Comparison of ENCODE assay signal across 12 cellular contexts in the genomic region with DNA sequence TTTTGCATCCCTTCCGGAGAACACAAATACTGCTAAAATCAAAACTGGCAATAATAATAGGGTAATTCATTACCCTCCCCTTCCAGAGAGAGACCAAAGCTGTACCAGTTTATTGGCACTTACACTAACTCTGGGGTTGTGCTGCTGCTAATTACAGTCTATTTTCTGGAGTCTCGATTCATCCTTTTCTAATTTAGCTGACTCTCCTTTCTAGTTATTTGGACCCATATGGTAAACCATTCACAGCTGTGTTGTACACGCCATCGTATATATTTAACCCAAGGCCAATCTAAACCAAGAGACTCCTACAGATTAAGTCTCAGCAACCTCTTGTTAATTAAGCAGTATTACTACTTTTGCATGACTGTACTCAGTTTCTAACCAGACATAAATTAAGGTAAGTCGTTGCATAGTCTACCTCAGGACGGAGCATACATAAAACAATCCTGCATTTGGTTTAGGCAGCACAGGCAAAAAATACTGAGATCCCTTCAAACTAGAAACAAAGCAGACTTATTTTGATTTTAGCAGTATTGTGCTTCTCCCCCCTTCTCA. TPM values are rescaled to one million over a fixed set of nuclear protein-coding genes. Genes with fewer than 3 reads are reported as not detected.
DNase-seq lines count a peak whose midpoint lies in the region; ATAC-seq, FAIRE-seq and TF ChIP-seq lines count a peak whose summit lies in the region.
"Had no signal": no experiment of that assay in that cellular context is flagged by ENCODE, and none has a peak within 500 bp of the region (broad histone marks: within the 10 kb centered on the region; RNA-seq: fewer than 3 reads in every experiment).

No MANE protein-coding gene starts in this region.

- H3K9me3 Mint-ChIP-seq in endodermal cell, result no peaks in the 10 kb centered on the region
- H3K9me3 Mint-ChIP-seq: naive thymus-derived CD8-positive, alpha-beta T cell had no signal

- H3K27ac Mint-ChIP-seq in endodermal cell, result peak overlapping the region; percentile 15
- H3K27ac Mint-ChIP-seq: naive thymus-derived CD8-positive, alpha-beta T cell had no signal

- H3K36me3 Mint-ChIP-seq in endodermal cell (ENCODE audit: low read depth), result peaks cover 67% of the 10 kb centered on the region

- DNase-seq in A673 (ENCODE audit: low spot score) (no peak), NCI-H1694 treated with DMSO at 0.1 percent for 48 hours (lab: John Stamatoyannopoulos, UW) (peak; percentile 63), endodermal cell (peak; percentile 4), pancreas (no peak), HCEC 1CT (no peak), KBM-7 (no peak), H7 (no peak)
- no peak for DNase-seq in activated CD4-positive, alpha-beta T cell treated with anti-CD3 and anti-CD28 coated beads for 4 hours
- DNase-seq: activated CD8-positive, alpha-beta memory T cell treated with anti-CD3 and anti-CD28 coated beads, Interleukin-2, amount 50 U/mL, for 4 hours; naive thymus-derived CD8-positive, alpha-beta T cell; NCI-H526 had no signal

- FAIRE-seq in pancreas (lab: Jason Lieb, UNC), result no peak

- BruUV-seq in A673 (replicated peaks; lab: Mats Ljungman, UMichigan), result no TSS peak

- peaks cover 46% of the 10 kb centered on the region for H3K4me1 Mint-ChIP-seq in endodermal cell
- H3K4me1 Mint-ChIP-seq: naive thymus-derived CD8-positive, alpha-beta T cell had no signal

- no peak for TF ChIP-seq CTCF in A673 (conservative IDR thresholded peaks at IDR 0.05; ENCODE audit: low read depth, low read length)
- TF ChIP-seq CTCF in endodermal cell (conservative IDR thresholded peaks at IDR 0.05), result no peak
- TF ChIP-seq CTCF in pancreas (IDR thresholded peaks at IDR 0.05), result no peak

- intact Hi-C loops in A673 (cut with micrococcal nuclease; ENCODE audit: unreplicated experiment), result no loop called here
- intact Hi-C loops in pancreas (cut with DNase I), result no loop called here

- H3K4me3 ChIP-seq in A673 (ENCODE audit: low read depth, low read length, poor library complexity, severe bottlenecking) (no peak overlapping the region), endodermal cell (ENCODE audit: low read length) (peak overlapping the region; percentile 19), pancreas (no peak overlapping the region), H7 (ENCODE audit: insufficient read depth, low read depth, low read length) (no peak overlapping the region)
- H3K4me3 ChIP-seq: BLaER1 treated with 17β-estradiol and CSF1 and Interleukin-3, amounts not matched to agents 10 nM and 100 nM had no signal

- in situ Hi-C loops in KBM-7 (cut with MboI; ENCODE audit: low pct_unique_long_range_greater_than_20kb, low sequenced_read_pairs), result no loop called here

- 90 to 93% methylated on average over 4 to 6 of the region's 6 CpGs for WGBS in endodermal cell (ENCODE audit: insufficient coverage in 1 of 2, insufficient read length in 1 of 2), 2 experiments
- WGBS in pancreas, 2 donors, result 74 to 80% methylated on average over 6 of the region's 6 CpGs

- POLR2A ChIA-PET in A673 (lab: Charles Lee; ENCODE audit: low non-redundant PET), result interaction anchor here (0.6 to 1.0 kb wide), 2 partner anchors 18 to 105 kb away, joined by 3 to 5 read pairs; no protein-coding TSS in a partner anchor

- H3K27me3 ChIP-seq in A673 (replicated peaks; ENCODE audit: insufficient read depth, low read depth, low read length, poor library complexity) (no peaks in the 10 kb centered on the region), endodermal cell (ENCODE audit: control insufficient read depth, insufficient read depth, low read length, poor library complexity, severe bottlenecking) (no peaks in the 10 kb centered on the region), pancreas (no peaks in the 10 kb centered on the region), H7 (ENCODE audit: control insufficient read depth, insufficient read depth, low read length) (no peaks in the 10 kb centered on the region)
- H3K27me3 ChIP-seq: BLaER1 treated with 17β-estradiol and CSF1 and Interleukin-3, amounts not matched to agents 10 nM and 100 nM had no signal

- CTCF ChIA-PET in A673 (lab: Charles Lee), result no interaction called here

- H3K36me3 ChIP-seq in A673 (ENCODE audit: insufficient read depth, low read length, poor library complexity, severe bottlenecking), result peaks cover 40% of the 10 kb centered on the region
- peaks cover 80% of the 10 kb centered on the region for H3K36me3 ChIP-seq in endodermal cell (ENCODE audit: control insufficient read depth, insufficient read depth, low read length)
- peaks cover 0 to 16% (median 0%) of the 10 kb centered on the region in 3 donors for H3K36me3 ChIP-seq in pancreas
- peaks cover 11% of the 10 kb centered on the region for H3K36me3 ChIP-seq in H7 (replicated peaks; ENCODE audit: control insufficient read depth, insufficient read depth, low read length)

- H3K9me3 ChIP-seq in A673 (ENCODE audit: low read depth, low read length, poor library complexity, severe bottlenecking), result no peaks in the 10 kb centered on the region
- H3K9me3 ChIP-seq in endodermal cell (ENCODE audit: control insufficient read depth, low read length), result no peaks in the 10 kb centered on the region
- H3K9me3 ChIP-seq in pancreas, result no peaks in the 10 kb centered on the region

- peak overlapping the region; percentile 73 for H3K27ac ChIP-seq in A673 (ENCODE audit: low read depth, low read length, poor library complexity, severe bottlenecking)
- H3K27ac ChIP-seq in endodermal cell (ENCODE audit: low read depth, low read length), result peak overlapping the region; percentile 79
- H3K27ac ChIP-seq in pancreas, result peak overlapping the region in 3 of 4 donors; percentile 13 to 81 (median 67)
- H3K27ac ChIP-seq: BLaER1 treated with 17β-estradiol and CSF1 and Interleukin-3, amounts not matched to agents 10 nM and 100 nM had no signal

- H3K9ac ChIP-seq in endodermal cell (ENCODE audit: extremely low read depth, low read length, poor library complexity, severe bottlenecking), result peak overlapping the region; percentile 39

- ATAC-seq in pancreas, result no peak
- ATAC-seq: naive thymus-derived CD8-positive, alpha-beta T cell had no signal

- peaks cover 39% of the 10 kb centered on the region for H3K27me3 Mint-ChIP-seq in endodermal cell (ENCODE audit: insufficient read depth)

- H3K4me3 Mint-ChIP-seq in endodermal cell, result no peak overlapping the region
- H3K4me3 Mint-ChIP-seq: naive thymus-derived CD8-positive, alpha-beta T cell had no signal

- H3K4me1 ChIP-seq in A673 (ENCODE audit: insufficient read depth, low read length, poor library complexity, severe bottlenecking), result peaks cover 81% of the 10 kb centered on the region
- H3K4me1 ChIP-seq in endodermal cell (ENCODE audit: control insufficient read depth, insufficient read depth, low read length), result peaks cover 26% of the 10 kb centered on the region
- peaks cover 5 to 23% (median 13%) of the 10 kb centered on the region in 3 donors for H3K4me1 ChIP-seq in pancreas

RNA-seq across cellular contexts. Expression of a gene that starts 22.5 kb away (rescaled TPM):
- total RNA-seq in A673 (2021), result 880 and 1,038 TPM in 2 replicates
- total RNA-seq in endodermal cell, result 100 to 1,000 TPM; 355 to 392 TPM
- polyA plus RNA-seq in endodermal cell (2013, experiment 1 of 2), result 280 TPM
- 311 TPM for polyA plus RNA-seq in endodermal cell (2013, experiment 2 of 2)
- total RNA-seq in pancreas, result 100 to 1,000 TPM; 123 to 476 (median 204) TPM
- polyA plus RNA-seq in pancreas, result 100 to 1,000 TPM; 296 to 336 TPM
- total RNA-seq in H7 (2014; rRNA removed; shearing (Covaris generic)), result 577 and 656 TPM in 2 replicates

Comparison
In these comparisons a context has a peak if more than half of its experiments do, and no peak if none do; other contexts are left out.
1. DNase-seq: peak in NCI-H1694 treated with DMSO at 0.1 percent for 48 hours (single experiment) and endodermal cell (single experiment); none in A673 (single experiment), pancreas (0 of 6), activated CD4-positive, alpha-beta T cell treated with anti-CD3 and anti-CD28 coated beads for 4 hours (0 of 2), HCEC 1CT (single experiment), KBM-7 (single experiment) and H7 (single experiment).
2. Peak in every context shown above with its lines, with median percentiles within 50 percentile points of each other: H3K27ac ChIP-seq.